Comparison of ENCODE assay signal across 8 cellular contexts in the genomic region with DNA sequence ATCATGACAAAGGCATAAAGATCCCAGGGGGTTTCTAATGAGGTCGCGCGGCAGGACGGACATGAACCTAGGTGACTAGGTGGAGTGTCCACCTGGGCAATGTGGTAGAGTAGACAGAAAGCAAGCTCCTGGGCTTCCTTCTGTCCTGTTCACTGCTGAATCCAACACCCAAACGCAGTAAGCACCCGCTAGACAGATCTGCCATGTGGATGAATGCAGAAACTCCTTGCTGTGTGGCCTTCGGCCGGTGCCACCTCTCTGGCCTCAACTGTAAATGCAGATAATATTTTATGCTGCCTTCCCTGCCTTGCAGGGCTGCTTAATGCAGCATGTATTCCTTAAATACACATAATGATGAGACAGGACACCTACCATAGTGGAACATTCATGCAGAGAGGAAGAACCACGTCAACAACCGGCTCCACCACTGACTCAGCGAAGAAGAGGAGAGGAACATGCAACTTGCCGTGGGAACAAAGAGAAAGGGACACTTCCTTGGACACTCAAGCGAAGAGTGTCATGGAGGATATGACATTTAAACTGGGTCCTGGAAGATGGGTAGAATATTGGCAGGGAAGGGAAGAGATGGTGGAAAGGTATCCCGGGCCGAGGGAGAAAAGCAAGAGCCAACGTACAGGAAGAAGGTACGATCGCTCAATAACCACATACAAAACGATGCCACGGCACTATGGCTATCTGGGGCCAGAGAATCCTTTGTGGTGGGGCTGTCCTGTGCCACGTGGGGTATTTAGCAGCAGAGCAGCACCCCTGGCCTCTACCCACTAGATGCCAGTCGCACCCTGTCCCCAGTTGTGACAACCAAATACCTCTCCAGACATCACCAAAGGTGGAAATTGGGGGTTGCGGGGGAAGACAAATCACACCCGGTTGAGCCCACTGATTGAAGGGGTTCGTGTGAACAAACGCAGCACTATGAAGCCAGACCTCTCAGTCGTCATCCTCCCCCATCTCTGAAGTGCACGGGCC. TPM values are rescaled to one million over a fixed set of nuclear protein-coding genes. Genes with fewer than 3 reads are reported as not detected.
A peak's percentile ranks its signal among the peaks of the same experiment; 100 is the strongest.
DNase-seq lines count a peak whose midpoint lies in the region; ATAC-seq and TF ChIP-seq lines count a peak whose summit lies in the region.

No MANE protein-coding gene starts in this region.

- H3K79me2 ChIP-seq in ACC112 (ENCODE audit: control insufficient read depth, insufficient read depth, low read length, unreplicated experiment): peaks cover 93% of the 10 kb centered on the region

- peaks cover 80% of the 10 kb centered on the region for H3K4me1 ChIP-seq in ACC112 (ENCODE audit: control insufficient read depth, insufficient read depth, low read length, unreplicated experiment)
- peaks cover 88% of the 10 kb centered on the region for H3K4me1 ChIP-seq in Panc1 (ENCODE audit: control insufficient read depth, insufficient read depth, low read length)
- H3K4me1 ChIP-seq in breast epithelium: peaks cover 56 to 71% of the 10 kb centered on the region in 2 donors

- in situ Hi-C loops in Panc1 (cut with HindIII; ENCODE audit: low pct_unique_long_range_greater_than_20kb, low sequenced_read_pairs): no loop called here

- POLR2A ChIA-PET in Panc1 (lab: Charles Lee): interaction anchor here (0.6 kb wide), 2 partner anchors 16 to 402 kb away, joined by 5 to 8 read pairs; no protein-coding TSS in a partner anchor

- no peaks in the 10 kb centered on the region for H3K27me3 Mint-ChIP-seq in natural killer cell treated with Interleukin-12 subunit alpha and Interleukin-12 subunit beta and Interleukin-15 and Interleukin-18, amount 100 ng/mL, for 72 hours
- peaks cover 6% of the 10 kb centered on the region for H3K27me3 Mint-ChIP-seq in glutamatergic neuron (ENCODE audit: unreplicated experiment)

- no peak for TF ChIP-seq POLR2A in breast epithelium (IDR thresholded peaks at IDR 0.05)

- DNase-seq in Panc1 (ENCODE audit: low read depth, low spot score) (no peak), breast epithelium (ENCODE audit: low spot score in 2 of 2) (no peak), glutamatergic neuron (no peak), HuH-7.5 (ENCODE audit: low spot score) (no peak), NCI-H2171 (lab: John Stamatoyannopoulos, UW) (no peak), NAMALWA (ENCODE audit: low spot score) (no peak)
- DNase-seq in natural killer cell treated with Interleukin-12 subunit alpha and Interleukin-12 subunit beta and Interleukin-15 and Interleukin-18, amount 100 ng/mL, for 72 hours (ENCODE audit: low spot score): peak; percentile 60

- H3K4me3 Mint-ChIP-seq in natural killer cell treated with Interleukin-12 subunit alpha and Interleukin-12 subunit beta and Interleukin-15 and Interleukin-18, amount 100 ng/mL, for 72 hours: peak overlapping the region; percentile 81
- no peak overlapping the region for H3K4me3 Mint-ChIP-seq in glutamatergic neuron (ENCODE audit: unreplicated experiment)

- BruUV-seq in Panc1 (replicated peaks; lab: Mats Ljungman, UMichigan): no TSS peak

- H3K9me3 Mint-ChIP-seq in natural killer cell treated with Interleukin-12 subunit alpha and Interleukin-12 subunit beta and Interleukin-15 and Interleukin-18, amount 100 ng/mL, for 72 hours: no peaks in the 10 kb centered on the region
- H3K9me3 Mint-ChIP-seq in glutamatergic neuron (ENCODE audit: unreplicated experiment): no peaks in the 10 kb centered on the region

- H3K9me3 ChIP-seq in Panc1 (ENCODE audit: control insufficient read depth, insufficient read depth, low read depth, low read length) (no peaks in the 10 kb centered on the region), breast epithelium (no peaks in the 10 kb centered on the region)

- CTCF ChIA-PET in Panc1 (lab: Charles Lee): no interaction called here

- intact Hi-C loops in Panc1 (cut with micrococcal nuclease; ENCODE audit: unreplicated experiment) (no loop called here), breast epithelium (cut with DNase I; ENCODE audit: low total_unique reads) (no loop called here)

- no peak overlapping the region for H2AFZ ChIP-seq in ACC112 (ENCODE audit: low read length, unreplicated experiment)

- no peaks in the 10 kb centered on the region for H3K27me3 ChIP-seq in ACC112 (ENCODE audit: insufficient read depth, low read length)
- no peaks in the 10 kb centered on the region for H3K27me3 ChIP-seq in Panc1 (ENCODE audit: control insufficient read depth, insufficient read depth, low read length)
- no peaks in the 10 kb centered on the region for H3K27me3 ChIP-seq in breast epithelium

- no peaks in the 10 kb centered on the region for H3K36me3 ChIP-seq in ACC112 (ENCODE audit: insufficient read depth, low read length)
- no peaks in the 10 kb centered on the region for H3K36me3 ChIP-seq in Panc1 (ENCODE audit: control insufficient read depth, insufficient read depth, low read length)
- no peaks in the 10 kb centered on the region for H3K36me3 ChIP-seq in breast epithelium

- H3K4me3 ChIP-seq in ACC112 (ENCODE audit: low read depth, low read length) (no peak overlapping the region), Panc1 (ENCODE audit: low read depth in 2 of 2, low read length in 2 of 2) (peak overlapping the region in 1 of 2 experiments; percentile 17; a peak in 2 of 4 replicates), breast epithelium (peak overlapping the region in 1 of 3 donors; percentile 43)

- H3K4me1 Mint-ChIP-seq in natural killer cell treated with Interleukin-12 subunit alpha and Interleukin-12 subunit beta and Interleukin-15 and Interleukin-18, amount 100 ng/mL, for 72 hours (ENCODE audit: low read depth in 2 of 2): peaks cover 81 to 85% of the 10 kb centered on the region in 2 donors
- H3K4me1 Mint-ChIP-seq in glutamatergic neuron (ENCODE audit: low read depth, unreplicated experiment): peaks cover 18% of the 10 kb centered on the region

- H3K27ac Mint-ChIP-seq in natural killer cell treated with Interleukin-12 subunit alpha and Interleukin-12 subunit beta and Interleukin-15 and Interleukin-18, amount 100 ng/mL, for 72 hours: peak overlapping the region; percentile 83 to 90
- no peak overlapping the region for H3K27ac Mint-ChIP-seq in glutamatergic neuron (ENCODE audit: unreplicated experiment)

- ATAC-seq in Panc1: no peak
- peak; percentile 54 to 58 for ATAC-seq in natural killer cell treated with Interleukin-12 subunit alpha and Interleukin-12 subunit beta and Interleukin-15 and Interleukin-18, amount 100 ng/mL, for 72 hours

- H3K36me3 Mint-ChIP-seq in natural killer cell treated with Interleukin-12 subunit alpha and Interleukin-12 subunit beta and Interleukin-15 and Interleukin-18, amount 100 ng/mL, for 72 hours: peaks cover 6% of the 10 kb centered on the region
- peaks cover 5% of the 10 kb centered on the region for H3K36me3 Mint-ChIP-seq in glutamatergic neuron (ENCODE audit: unreplicated experiment)

- TF ChIP-seq CTCF in Panc1 (IDR thresholded peaks at IDR 0.05): no peak
- no peak for TF ChIP-seq CTCF in breast epithelium (IDR thresholded peaks at IDR 0.05)
- no peak for TF ChIP-seq CTCF in glutamatergic neuron (IDR thresholded peaks at IDR 0.05; ENCODE audit: partially characterized antibody, unreplicated experiment)

- H3K27ac ChIP-seq in ACC112 (ENCODE audit: low read depth, low read length) (peak overlapping the region; percentile 83), Panc1 (ENCODE audit: low read length) (peak overlapping the region; percentile 99), breast epithelium (peak overlapping the region; percentile 88 to 92)

RNA-seq across cellular contexts. Expression of a gene that starts 30.8 kb away (rescaled TPM):
- total RNA-seq in Panc1 (2021; ENCODE audit: unreplicated experiment) (788 TPM), breast epithelium (100 to 1,000 TPM; 169 to 392 (median 268) TPM), glutamatergic neuron (ENCODE audit: unreplicated experiment) (122 TPM)
- 1,068 TPM for polyA plus RNA-seq in Panc1 (2012; ENCODE audit: insufficient read length)
- total RNA-seq in natural killer cell treated with Interleukin-12 subunit alpha and Interleukin-12 subunit beta and Interleukin-15 and Interleukin-18, amount 100 ng/mL, for 72 hours: 100 to 1,000 TPM; 623 to 642 TPM
